ENCODE assay signal across 8 cellular contexts in genomic region chr1:109740615-109741373, GRCh38. TPM values are rescaled to one million over a fixed set of nuclear protein-coding genes. Genes with fewer than 3 reads are reported as not detected.
DNase-seq lines count a peak whose midpoint lies in the region; TF ChIP-seq lines count a peak whose summit lies in the region.

GSTM3 (minus strand) TSS chr1:109741038; CDS start chr1:109740287, 751 bp downstream.

- peak within 1 kb of the TSS; percentile 23 for H3K14ac ChIP-seq in trophoblast cell (ENCODE audit: low read length)

- H3K4me3 Mint-ChIP-seq in glutamatergic neuron (ENCODE audit: unreplicated experiment) = peak within 1 kb of the TSS; percentile 79

- H3K36me3 ChIP-seq in trophoblast cell (ENCODE audit: control insufficient read depth in 1 of 2, insufficient read depth in 2 of 2, low read length in 2 of 2) = peaks cover 4 to 17% of the 10 kb centered on the region in 2 experiments

- peak within 1 kb of the TSS; percentile 90 for H3K4me2 ChIP-seq in trophoblast cell (ENCODE audit: low read length)

- DNase-seq in NCI-H187 (lab: John Stamatoyannopoulos, UW) = peak; percentile 59 to 81
- DNase-seq in NCI-H187 treated with DMSO at 0.1 percent for 48 hours (lab: John Stamatoyannopoulos, UW) = no peak
- no peak for DNase-seq in glutamatergic neuron
- DNase-seq in trophoblast cell = peak in 1 of 2 donors; percentile 7
- DNase-seq in stimulated activated CD4-positive, alpha-beta T cell treated with anti-CD3 and anti-CD28 coated beads, Interleukin-4, amount 100 ng/mL, for 4 hours = no peak
- DNase-seq in OCI-M1 (lab: John Stamatoyannopoulos, UW) = no peak
- no peak for DNase-seq in NCI-H1048 (lab: John Stamatoyannopoulos, UW)

- peak within 1 kb of the TSS; percentile 1 for H3K18ac ChIP-seq in trophoblast cell (ENCODE audit: low read length)

- H3K9me3 Mint-ChIP-seq in glutamatergic neuron (ENCODE audit: unreplicated experiment) = no peaks in the 10 kb centered on the region

- H2AFZ ChIP-seq in trophoblast cell (ENCODE audit: insufficient read depth, low read length, poor library complexity) = peak within 1 kb of the TSS; percentile 89

- no CpG with 5 or more reads among the region's 10 CpGs for WGBS in trophoblast cell (ENCODE audit: extremely low coverage, insufficient coverage, insufficient read length)

- H2AK5ac ChIP-seq in trophoblast cell (ENCODE audit: low read length) = no peak within 1 kb of the TSS

- H3K4me3 ChIP-seq in trophoblast cell (ENCODE audit: low read depth, low read length) = peak within 1 kb of the TSS; percentile 78

- peaks cover 7% of the 10 kb centered on the region for H3K27me3 Mint-ChIP-seq in glutamatergic neuron (ENCODE audit: unreplicated experiment)

- H2BK12ac ChIP-seq in trophoblast cell (ENCODE audit: low read length) = peak within 1 kb of the TSS; percentile 16

- TF ChIP-seq CTCF in VCaP (conservative IDR thresholded peaks at IDR 0.05) (no peak; the same call in 1 of the 2 replicates), glutamatergic neuron (IDR thresholded peaks at IDR 0.05; ENCODE audit: partially characterized antibody, unreplicated experiment) (no peak)

- no peaks in the 10 kb centered on the region for H3K27me3 ChIP-seq in trophoblast cell (ENCODE audit: insufficient read depth, low read length)

- no peak within 1 kb of the TSS for H2BK5ac ChIP-seq in trophoblast cell (ENCODE audit: low read depth, low read length, poor library complexity)

- H2BK120ac ChIP-seq in trophoblast cell (ENCODE audit: insufficient read depth, low read length, poor library complexity) = peak within 1 kb of the TSS; percentile 12

- H3K9ac ChIP-seq in trophoblast cell (ENCODE audit: low read length) = peak within 1 kb of the TSS; percentile 69

- H4K91ac ChIP-seq in trophoblast cell (ENCODE audit: low read depth, low read length) = peak within 1 kb of the TSS; percentile 64

- peak within 1 kb of the TSS; percentile 45 for H4K12ac ChIP-seq in trophoblast cell (ENCODE audit: low read depth, low read length)

- peak within 1 kb of the TSS; percentile 63 for H4K8ac ChIP-seq in trophoblast cell (ENCODE audit: low read depth, low read length)

- H3K27ac Mint-ChIP-seq in glutamatergic neuron (ENCODE audit: unreplicated experiment) = no peak within 1 kb of the TSS

- H3K4ac ChIP-seq in trophoblast cell (ENCODE audit: low read depth, low read length) = peak within 1 kb of the TSS; percentile 13

- H3K23ac ChIP-seq in trophoblast cell (ENCODE audit: low read length) = peak within 1 kb of the TSS; percentile 89

- H3K4me1 Mint-ChIP-seq in glutamatergic neuron (ENCODE audit: low read depth, unreplicated experiment) = peaks cover 3% of the 10 kb centered on the region

- H3K79me2 ChIP-seq in trophoblast cell (ENCODE audit: control insufficient read depth, insufficient read depth, low read length, poor library complexity) = no peaks in the 10 kb centered on the region

- H3K36me3 Mint-ChIP-seq in glutamatergic neuron (ENCODE audit: unreplicated experiment) = no peaks in the 10 kb centered on the region

- H3K9me3 ChIP-seq in trophoblast cell (ENCODE audit: insufficient read depth, low read depth, low read length) = no peaks in the 10 kb centered on the region

- peaks cover 5 to 11% of the 10 kb centered on the region in 2 experiments for H3K4me1 ChIP-seq in trophoblast cell (ENCODE audit: control insufficient read depth in 1 of 2, insufficient read depth in 2 of 2, low read length in 2 of 2)

- peak within 1 kb of the TSS; percentile 68 for H3K27ac ChIP-seq in VCaP
- H3K27ac ChIP-seq in trophoblast cell (ENCODE audit: low read depth, low read length) = no peak within 1 kb of the TSS

- H3K79me1 ChIP-seq in trophoblast cell (ENCODE audit: low read length) = peaks cover 11% of the 10 kb centered on the region

RNA-seq across cellular contexts. Expression of gene GSTM3, which starts in this region (rescaled TPM):
- total RNA-seq in glutamatergic neuron (ENCODE audit: unreplicated experiment) = 8.3 TPM
- 67.7 and 68.6 TPM in 2 replicates for polyA plus RNA-seq in trophoblast cell (2013)

Comparison
In these comparisons a context has a peak if more than half of its experiments do, and no peak if none do; other contexts are left out.
1. DNase-seq: peak in NCI-H187 (2 of 2); none in NCI-H187 treated with DMSO at 0.1 percent for 48 hours (single experiment), glutamatergic neuron (single experiment), stimulated activated CD4-positive, alpha-beta T cell treated with anti-CD3 and anti-CD28 coated beads, Interleukin-4, amount 100 ng/mL, for 4 hours (0 of 2), OCI-M1 (single experiment) and NCI-H1048 (single experiment).